Comparison of ENCODE assay signal across 1 cellular context in genomic region chr6:34556493-34556892, GRCh38.
TF ChIP-seq lines count a peak whose summit lies in the region.

No MANE protein-coding gene starts in this region.

TF ChIP-seq in K562, 482 proteins besides CTCF, POLR2A, EP300 and RAD21 (continued from another document):
- TF ChIP-seq REST (CRISPR knock-in tag; IDR thresholded peaks at IDR 0.05; ENCODE audit: low read depth), result no peak
- no peak for TF ChIP-seq MYBL2 (IDR thresholded peaks at IDR 0.05; ENCODE audit: low read depth)
- TF ChIP-seq MYBL2 (CRISPR knock-in tag; IDR thresholded peaks at IDR 0.05; ENCODE audit: borderline replicate concordance), result no peak
- TF ChIP-seq TRIM25 (IDR thresholded peaks at IDR 0.05; ENCODE audit: borderline replicate concordance), result no peak
- TF ChIP-seq, protein P1, sequence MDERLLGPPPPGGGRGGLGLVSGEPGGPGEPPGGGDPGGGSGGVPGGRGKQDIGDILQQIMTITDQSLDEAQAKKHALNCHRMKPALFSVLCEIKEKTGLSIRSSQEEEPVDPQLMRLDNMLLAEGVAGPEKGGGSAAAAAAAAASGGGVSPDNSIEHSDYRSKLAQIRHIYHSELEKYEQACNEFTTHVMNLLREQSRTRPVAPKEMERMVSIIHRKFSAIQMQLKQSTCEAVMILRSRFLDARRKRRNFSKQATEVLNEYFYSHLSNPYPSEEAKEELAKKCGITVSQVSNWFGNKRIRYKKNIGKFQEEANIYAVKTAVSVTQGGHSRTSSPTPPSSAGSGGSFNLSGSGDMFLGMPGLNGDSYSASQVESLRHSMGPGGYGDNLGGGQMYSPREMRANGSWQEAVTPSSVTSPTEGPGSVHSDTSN (CRISPR knock-in tag; IDR thresholded peaks at IDR 0.05; ENCODE audit: low read depth), result no peak
- TF ChIP-seq, protein P1 (tag; conservative IDR thresholded peaks at IDR 0.05; ENCODE audit: low read depth), result no peak
- no peak for TF ChIP-seq ZNF384 (IDR thresholded peaks at IDR 0.05; ENCODE audit: low read depth, low read length)
- no peak for TF ChIP-seq CEBPZ (IDR thresholded peaks at IDR 0.05; ENCODE audit: borderline replicate concordance, low read depth, low read length)
- no peak for TF ChIP-seq ZNF217 (CRISPR knock-in tag; IDR thresholded peaks at IDR 0.05)
- TF ChIP-seq, protein P2, sequence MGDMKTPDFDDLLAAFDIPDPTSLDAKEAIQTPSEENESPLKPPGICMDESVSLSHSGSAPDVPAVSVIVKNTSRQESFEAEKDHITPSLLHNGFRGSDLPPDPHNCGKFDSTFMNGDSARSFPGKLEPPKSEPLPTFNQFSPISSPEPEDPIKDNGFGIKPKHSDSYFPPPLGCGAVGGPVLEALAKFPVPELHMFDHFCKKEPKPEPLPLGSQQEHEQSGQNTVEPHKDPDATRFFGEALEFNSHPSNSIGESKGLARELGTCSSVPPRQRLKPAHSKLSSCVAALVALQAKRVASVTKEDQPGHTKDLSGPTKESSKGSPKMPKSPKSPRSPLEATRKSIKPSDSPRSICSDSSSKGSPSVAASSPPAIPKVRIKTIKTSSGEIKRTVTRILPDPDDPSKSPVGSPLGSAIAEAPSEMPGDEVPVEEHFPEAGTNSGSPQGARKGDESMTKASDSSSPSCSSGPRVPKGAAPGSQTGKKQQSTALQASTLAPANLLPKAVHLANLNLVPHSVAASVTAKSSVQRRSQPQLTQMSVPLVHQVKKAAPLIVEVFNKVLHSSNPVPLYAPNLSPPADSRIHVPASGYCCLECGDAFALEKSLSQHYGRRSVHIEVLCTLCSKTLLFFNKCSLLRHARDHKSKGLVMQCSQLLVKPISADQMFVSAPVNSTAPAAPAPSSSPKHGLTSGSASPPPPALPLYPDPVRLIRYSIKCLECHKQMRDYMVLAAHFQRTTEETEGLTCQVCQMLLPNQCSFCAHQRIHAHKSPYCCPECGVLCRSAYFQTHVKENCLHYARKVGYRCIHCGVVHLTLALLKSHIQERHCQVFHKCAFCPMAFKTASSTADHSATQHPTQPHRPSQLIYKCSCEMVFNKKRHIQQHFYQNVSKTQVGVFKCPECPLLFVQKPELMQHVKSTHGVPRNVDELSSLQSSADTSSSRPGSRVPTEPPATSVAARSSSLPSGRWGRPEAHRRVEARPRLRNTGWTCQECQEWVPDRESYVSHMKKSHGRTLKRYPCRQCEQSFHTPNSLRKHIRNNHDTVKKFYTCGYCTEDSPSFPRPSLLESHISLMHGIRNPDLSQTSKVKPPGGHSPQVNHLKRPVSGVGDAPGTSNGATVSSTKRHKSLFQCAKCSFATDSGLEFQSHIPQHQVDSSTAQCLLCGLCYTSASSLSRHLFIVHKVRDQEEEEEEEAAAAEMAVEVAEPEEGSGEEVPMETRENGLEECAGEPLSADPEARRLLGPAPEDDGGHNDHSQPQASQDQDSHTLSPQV (IDR thresholded peaks at IDR 0.05), result no peak
- no peak for TF ChIP-seq ELF2 (CRISPR knock-in tag; IDR thresholded peaks at IDR 0.05)
- no peak for TF ChIP-seq RBM22 (IDR thresholded peaks at IDR 0.05; ENCODE audit: low read depth, low read length, poor library complexity, severe bottlenecking)
- no peak for TF ChIP-seq POLR2H (tag; IDR thresholded peaks at IDR 0.05; ENCODE audit: low read depth)
- no peak for TF ChIP-seq POU5F1 (IDR thresholded peaks at IDR 0.05; ENCODE audit: borderline replicate concordance, low read depth, low read length, partially characterized antibody)
TF ChIP-seq in K562: peak in this region for 17.
